11 cellular contexts compared by ENCODE assay signal in genomic region chr11:72308226-72309073, GRCh38.
DNase-seq lines count a peak whose midpoint lies in the region; ATAC-seq, FAIRE-seq and TF ChIP-seq lines count a peak whose summit lies in the region.
"Had no signal": no experiment of that assay in that cellular context is flagged by ENCODE, and none has a peak within 500 bp of the region (broad histone marks: within the 10 kb centered on the region; RNA-seq: fewer than 3 reads in every experiment).

No MANE protein-coding gene starts in this region.

- in situ Hi-C loops in HepG2 (cut with HindIII; ENCODE audit: extremely low pct_ligation_motif_present, low pct_unique_long_range_greater_than_20kb) = no loop called here

- no peaks in the 10 kb centered on the region for H4K20me1 ChIP-seq in HepG2 (ENCODE audit: insufficient read depth, low read length)

- H3K9me3 ChIP-seq in HepG2 (ENCODE audit: low read length) = no peaks in the 10 kb centered on the region
- H3K9me3 ChIP-seq: Peyer's patch, thoracic aorta had no signal

- ATAC-seq in GM19438 (IDR thresholded peaks at IDR 0.05; ENCODE audit: low read depth, unreplicated experiment) = peak; percentile 86
- no peak for ATAC-seq in GM21360 (IDR thresholded peaks at IDR 0.05; ENCODE audit: unreplicated experiment)
- no peak for ATAC-seq in HepG2
- ATAC-seq in HG03457 (IDR thresholded peaks at IDR 0.05; ENCODE audit: unreplicated experiment) = no peak
- ATAC-seq in natural killer cell = no peak

- TF ChIP-seq EP300 in HepG2 (IDR thresholded peaks at IDR 0.05; ENCODE audit: low read depth in 2 of 2, low read length in 2 of 2) = no peak
- no peak for TF ChIP-seq EP300 in HepG2 (CRISPR knock-in tag; IDR thresholded peaks at IDR 0.05; ENCODE audit: borderline replicate concordance)

- BruUV-seq in HepG2 (replicated peaks; lab: Mats Ljungman, UMichigan) = no TSS peak

- no peak overlapping the region for H3K4me3 ChIP-seq in choroid plexus epithelial cell (ENCODE audit: low read depth, low read length)
- no peak overlapping the region for H3K4me3 ChIP-seq in skeletal muscle cell (ENCODE audit: low read depth, low read length)
- H3K4me3 ChIP-seq in HepG2 (replicated peaks in 1 of 3; ENCODE audit: insufficient read depth in 1 of 3, low read depth in 2 of 3, low read length in 3 of 3) = no peak overlapping the region
- H3K4me3 ChIP-seq: Peyer's patch, thoracic aorta had no signal

- H3K36me3 Mint-ChIP-seq in natural killer cell = peaks cover 8% of the 10 kb centered on the region

- DNase-seq in NCI-H226 = peak; percentile 94
- DNase-seq in choroid plexus epithelial cell (ENCODE audit: low read depth) = peak; percentile 89
- peak; percentile 83 for DNase-seq in skeletal muscle cell (ENCODE audit: low read depth)
- no peak for DNase-seq in HepG2 (ENCODE audit: low spot score)
- no peak for DNase-seq in natural killer cell
- DNase-seq: naive B cell, Peyer's patch had no signal

- intact Hi-C loops in HepG2 (cut with micrococcal nuclease; ENCODE audit: unreplicated experiment) = no loop called here
- intact Hi-C loops in natural killer cell (cut with micrococcal nuclease) = no loop called here

- POLR2A ChIA-PET in HepG2 (lab: Yijun Ruan, JAX) = no interaction called here

- H3K36me3 ChIP-seq in HepG2 (replicated peaks in 1 of 2; ENCODE audit: control insufficient read depth in 1 of 2, insufficient read depth in 2 of 2, low read length in 2 of 2) = peaks cover 8 to 47% of the 10 kb centered on the region in 2 experiments; a peak in 4 of 5 replicates
- H3K36me3 ChIP-seq: thoracic aorta had no signal

- H3K4me1 Mint-ChIP-seq in natural killer cell = no peaks in the 10 kb centered on the region

- H3K4me1 ChIP-seq in HepG2 (ENCODE audit: insufficient read depth, low read length) = no peaks in the 10 kb centered on the region
- H3K4me1 ChIP-seq: Peyer's patch had no signal

- no peaks in the 10 kb centered on the region for H3K27me3 ChIP-seq in HepG2 (ENCODE audit: control insufficient read depth in 1 of 2, insufficient read depth in 2 of 2, low read length in 2 of 2)
- H3K27me3 ChIP-seq: Peyer's patch had no signal

- FAIRE-seq in HepG2 (lab: Jason Lieb, UNC) = no peak

- TF ChIP-seq RAD21 in HepG2 (CRISPR knock-in tag; IDR thresholded peaks at IDR 0.05) = no peak

- TF ChIP-seq CTCF in choroid plexus epithelial cell (conservative IDR thresholded peaks at IDR 0.05; ENCODE audit: low read depth, low read length) (no peak), HepG2 (CRISPR knock-in tag; IDR thresholded peaks at IDR 0.05) (no peak), natural killer cell (IDR thresholded peaks at IDR 0.05) (no peak)

- no peaks in the 10 kb centered on the region for H3K9me3 Mint-ChIP-seq in natural killer cell
- H3K9me3 Mint-ChIP-seq: naive B cell had no signal

- H3K79me2 ChIP-seq in HepG2 (ENCODE audit: insufficient read depth, low read length) = no peaks in the 10 kb centered on the region

- no peak overlapping the region for H3K27ac ChIP-seq in HepG2 (ENCODE audit: extremely low read length, insufficient read depth, low read length)
- H3K27ac ChIP-seq: Peyer's patch, thoracic aorta had no signal

- no peak overlapping the region for H3K4me3 Mint-ChIP-seq in natural killer cell

- H3K4me2 ChIP-seq in HepG2 (ENCODE audit: low read depth, low read length) = no peak overlapping the region

- CTCF ChIA-PET in HepG2 (lab: Yijun Ruan, JAX; ENCODE audit: low intra/inter-chr PET ratio, low total read pairs) = no interaction called here

- H3K27me3 Mint-ChIP-seq in natural killer cell (ENCODE audit: low read depth in 2 of 2) = no peaks in the 10 kb centered on the region
- H3K27me3 Mint-ChIP-seq: naive B cell had no signal

- no peak for TF ChIP-seq POLR2A in HepG2 (IDR thresholded peaks at IDR 0.05; ENCODE audit: insufficient read depth in 1 of 2, low read depth in 2 of 2, low read length in 2 of 2)

- no peak overlapping the region for H2AFZ ChIP-seq in HepG2 (ENCODE audit: low read length)

- no peak overlapping the region for H3K27ac Mint-ChIP-seq in natural killer cell

- 92% methylated on average over 14 of the region's 17 CpGs for WGBS in HepG2 (ENCODE audit: low lambda C conversion rate)

- H3K9ac ChIP-seq in HepG2 (ENCODE audit: insufficient read depth, low read depth, low read length) = no peak overlapping the region

TF ChIP-seq in HepG2, 621 proteins besides CTCF, POLR2A, EP300 and RAD21:
- TF ChIP-seq SIN3B (IDR thresholded peaks at IDR 0.05; ENCODE audit: low read length) = no peak
- no peak for TF ChIP-seq ZNF256 (CRISPR knock-in tag; conservative IDR thresholded peaks at IDR 0.05)
- no peak for TF ChIP-seq KMT2A (CRISPR knock-in tag; IDR thresholded peaks at IDR 0.05)
- no peak for TF ChIP-seq MXI1 (IDR thresholded peaks at IDR 0.05; ENCODE audit: borderline replicate concordance, low read depth, low read length)
- TF ChIP-seq ZNF639 (CRISPR knock-in tag; conservative IDR thresholded peaks at IDR 0.05) = no peak
- no peak for TF ChIP-seq PPARG (CRISPR knock-in tag; conservative IDR thresholded peaks at IDR 0.05)
- TF ChIP-seq ZNF251 (CRISPR knock-in tag; IDR thresholded peaks at IDR 0.05) = no peak
- TF ChIP-seq ZBTB14 (CRISPR knock-in tag; IDR thresholded peaks at IDR 0.05) = no peak
- no peak for TF ChIP-seq ZKSCAN5 (CRISPR knock-in tag; IDR thresholded peaks at IDR 0.05)
- no peak for TF ChIP-seq USF2 (IDR thresholded peaks at IDR 0.05; ENCODE audit: low read depth, low read length)
- TF ChIP-seq USF2 (CRISPR knock-in tag; IDR thresholded peaks at IDR 0.05; ENCODE audit: borderline replicate concordance) = no peak
- TF ChIP-seq FOXP4 (CRISPR knock-in tag; IDR thresholded peaks at IDR 0.05) = no peak
- no peak for TF ChIP-seq MED8 (CRISPR knock-in tag; IDR thresholded peaks at IDR 0.05; ENCODE audit: insufficient replicate concordance)

Comparison
In these comparisons a context has a peak if more than half of its experiments do, and no peak if none do; other contexts are left out.
1. DNase-seq: peak in NCI-H226 (single experiment), choroid plexus epithelial cell (single experiment) and skeletal muscle cell (single experiment); none in HepG2 (single experiment) and natural killer cell (single experiment).